ENCODE assay signal across 28 cellular contexts in the genomic region with DNA sequence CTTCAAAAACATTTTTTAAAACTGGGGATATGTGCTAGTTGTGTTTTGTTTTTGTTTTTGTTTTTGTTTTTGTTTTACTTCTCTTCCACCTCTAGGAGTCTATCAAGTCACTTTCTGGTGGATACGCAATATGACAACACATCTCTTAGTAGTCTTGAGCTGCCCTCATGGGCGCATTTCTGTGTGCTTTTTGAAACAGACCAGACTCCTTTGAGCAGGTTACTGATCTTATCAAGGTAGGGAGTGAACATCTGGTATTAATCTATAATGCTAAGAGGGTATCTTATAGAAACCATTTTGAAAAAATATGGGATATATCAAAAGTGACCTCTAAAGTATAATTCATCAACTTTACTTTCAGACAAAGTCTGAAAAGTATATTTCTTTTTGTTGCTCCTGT. TPM values are rescaled to one million over a fixed set of nuclear protein-coding genes. Genes with fewer than 3 reads are reported as not detected.
"Had no signal": no experiment of that assay in that cellular context is flagged by ENCODE, and none has a peak within 500 bp of the region (broad histone marks: within the 10 kb centered on the region; RNA-seq: fewer than 3 reads in every experiment).

No MANE protein-coding gene starts in this region.

- H3K36me3 Mint-ChIP-seq: natural killer cell; neural progenitor cell; stimulated activated effector memory CD8-positive, alpha-beta T cell treated with anti-CD3 and anti-CD28 coated beads, Interleukin-12 subunit alpha, Interleukin-12 subunit beta, amount 100 ng/mL, for 72 hours; stimulated activated naive B cell treated with anti-CD40 and anti-IgM and Interleukin-4, amounts not matched to agents 10 μg/mL and 1 μg/mL and 100 μg/mL, for 72 hours had no signal

- H3K9me3 ChIP-seq: ovary, psoas muscle, right lobe of liver, sigmoid colon, stomach, thoracic aorta, thyroid gland, tibial nerve, upper lobe of left lung, vagina had no signal

- H3K4me1 Mint-ChIP-seq: natural killer cell; neural progenitor cell; stimulated activated effector memory CD8-positive, alpha-beta T cell treated with anti-CD3 and anti-CD28 coated beads, Interleukin-12 subunit alpha, Interleukin-12 subunit beta, amount 100 ng/mL, for 72 hours; stimulated activated naive B cell treated with anti-CD40 and anti-IgM and Interleukin-4, amounts not matched to agents 10 μg/mL and 1 μg/mL and 100 μg/mL, for 72 hours had no signal

- H3K4me3 ChIP-seq: neural progenitor cell, ovary, psoas muscle, right lobe of liver, sigmoid colon, stomach, thoracic aorta, thyroid gland, tibial nerve, upper lobe of left lung, vagina had no signal

- H3K27ac ChIP-seq: neural progenitor cell, ovary, parathyroid adenoma, psoas muscle, right lobe of liver, sigmoid colon, stomach, thoracic aorta, thyroid gland, tibial nerve, upper lobe of left lung, vagina had no signal

- H3K36me3 ChIP-seq: neural progenitor cell, ovary, right lobe of liver, sigmoid colon, stomach, thoracic aorta, thyroid gland, tibial nerve, upper lobe of left lung, vagina had no signal

- H3K27me3 ChIP-seq: neural progenitor cell, ovary, right lobe of liver, sigmoid colon, stomach, thyroid gland, tibial nerve, upper lobe of left lung, vagina had no signal

- H3K9ac ChIP-seq: neural progenitor cell, parathyroid adenoma had no signal

- H3K4me1 ChIP-seq: neural progenitor cell, parathyroid adenoma, psoas muscle, right lobe of liver, sigmoid colon, stomach, thyroid gland, tibial nerve, upper lobe of left lung, vagina had no signal

- DNase-seq: natural killer cell; occipital lobe; ovary; posterior cingulate gyrus; psoas muscle; right cardiac atrium; right lobe of liver; sigmoid colon; small intestine; stimulated activated CD4-positive, alpha-beta T cell treated with anti-CD3 and anti-CD28 coated beads, Interleukin-15, amount 100 ng/mL, for 24 hours; stimulated activated CD4-positive, alpha-beta T cell treated with anti-CD3 and anti-CD28 coated beads, Interleukin-2, amount 100 ng/mL, for 24 hours; stimulated activated CD4-positive, alpha-beta T cell treated with anti-CD3 and anti-CD28 coated beads, Interleukin-2, amount 100 ng/mL, for 48 hours; stimulated activated CD4-positive, alpha-beta T cell treated with anti-CD3 and anti-CD28 coated beads, Interleukin-4, amount 100 ng/mL, for 24 hours; stimulated activated naive B cell treated with anti-CD40 and anti-IgM and Interleukin-4, amounts not matched to agents 10 μg/mL and 1 μg/mL and 100 μg/mL, for 72 hours; stimulated activated naive CD4-positive, alpha-beta T cell treated with Interleukin-2 at 50 U/mL for 16 hours; stomach; thyroid gland had no signal

- H2AFZ ChIP-seq: neural progenitor cell, parathyroid adenoma had no signal

- ATAC-seq: natural killer cell; psoas muscle; right cardiac atrium; right lobe of liver; stimulated activated effector memory CD8-positive, alpha-beta T cell treated with anti-CD3 and anti-CD28 coated beads, Interleukin-12 subunit alpha, Interleukin-12 subunit beta, amount 100 ng/mL, for 72 hours; stimulated activated naive B cell treated with anti-CD40 and anti-IgM and Interleukin-4, amounts not matched to agents 10 μg/mL and 1 μg/mL and 100 μg/mL, for 72 hours had no signal

- H3K27me3 Mint-ChIP-seq: progenitor cell of endocrine pancreas; stimulated activated naive B cell treated with anti-CD40 and anti-IgM and Interleukin-4, amounts not matched to agents 10 μg/mL and 1 μg/mL and 100 μg/mL, for 72 hours had no signal

- H3K27ac Mint-ChIP-seq: natural killer cell; nephron; neural progenitor cell; progenitor cell of endocrine pancreas; stimulated activated effector memory CD8-positive, alpha-beta T cell treated with anti-CD3 and anti-CD28 coated beads, Interleukin-12 subunit alpha, Interleukin-12 subunit beta, amount 100 ng/mL, for 72 hours; stimulated activated naive B cell treated with anti-CD40 and anti-IgM and Interleukin-4, amounts not matched to agents 10 μg/mL and 1 μg/mL and 100 μg/mL, for 72 hours; stimulated activated naive CD8-positive, alpha-beta T cell treated with anti-CD3 and anti-CD28 coated beads, Interleukin-15, Interleukin-2, amounts not matched to agents 100 ng/mL and 50 ng/mL, for 24 hours had no signal

- H3K4me3 Mint-ChIP-seq: natural killer cell; nephron; neural progenitor cell; stimulated activated effector memory CD8-positive, alpha-beta T cell treated with anti-CD3 and anti-CD28 coated beads, Interleukin-12 subunit alpha, Interleukin-12 subunit beta, amount 100 ng/mL, for 72 hours; stimulated activated naive B cell treated with anti-CD40 and anti-IgM and Interleukin-4, amounts not matched to agents 10 μg/mL and 1 μg/mL and 100 μg/mL, for 72 hours; stimulated activated naive CD8-positive, alpha-beta T cell treated with anti-CD3 and anti-CD28 coated beads, Interleukin-15, Interleukin-2, amounts not matched to agents 100 ng/mL and 50 ng/mL, for 24 hours had no signal

- H3K79me2 ChIP-seq: parathyroid adenoma had no signal

- H3K9me3 Mint-ChIP-seq: nephron; neural progenitor cell; stimulated activated effector memory CD8-positive, alpha-beta T cell treated with anti-CD3 and anti-CD28 coated beads, Interleukin-12 subunit alpha, Interleukin-12 subunit beta, amount 100 ng/mL, for 72 hours; stimulated activated naive CD8-positive, alpha-beta T cell treated with anti-CD3 and anti-CD28 coated beads, Interleukin-15, Interleukin-2, amounts not matched to agents 100 ng/mL and 50 ng/mL, for 24 hours had no signal

- H3K4me2 ChIP-seq: neural progenitor cell had no signal

RNA-seq across cellular contexts. Expression of gene PKIB, which starts 56.2 kb away (rescaled TPM):
- total RNA-seq: skeletal muscle tissue had no signal
